ENCODE assay signal across 8 cellular contexts in genomic region chr16:27235055-27235937, GRCh38. TPM values are rescaled to one million over a fixed set of nuclear protein-coding genes. Genes with fewer than 3 reads are reported as not detected.
DNase-seq lines count a peak whose midpoint lies in the region; ATAC-seq and TF ChIP-seq lines count a peak whose summit lies in the region.

No MANE protein-coding gene starts in this region.

- no peaks in the 10 kb centered on the region for H3K27me3 Mint-ChIP-seq in activated T-helper 17 cell treated with anti-CD3 and anti-CD28 coated beads, Interleukin-2, amount 50 U/mL, for 72 hours
- H3K27me3 Mint-ChIP-seq in nephron progenitor cell (ENCODE audit: low read depth, poor library complexity), result peaks cover 8% of the 10 kb centered on the region

- no peaks in the 10 kb centered on the region for H3K9me3 ChIP-seq in fibroblast of lung (ENCODE audit: control insufficient read depth, insufficient read depth, low read depth, low read length)

- ATAC-seq in activated T-helper 17 cell treated with anti-CD3 and anti-CD28 coated beads, Interleukin-2, amount 50 U/mL, for 72 hours (replicated peaks), result peak; percentile 49
- peak; percentile 17 for ATAC-seq in stimulated activated naive CD8-positive, alpha-beta T cell treated with anti-CD3 and anti-CD28 coated beads, Interleukin-15, Interleukin-2, amounts not matched to agents 100 U/mL and 50 U/mL, for 24 hours
- no peak for ATAC-seq in GM21381 (IDR thresholded peaks at IDR 0.05; ENCODE audit: unreplicated experiment)

- peaks cover 71% of the 10 kb centered on the region for H3K36me3 Mint-ChIP-seq in activated T-helper 17 cell treated with anti-CD3 and anti-CD28 coated beads, Interleukin-2, amount 50 U/mL, for 72 hours (ENCODE audit: low read depth)
- H3K36me3 Mint-ChIP-seq in nephron progenitor cell (ENCODE audit: low read depth), result no peaks in the 10 kb centered on the region

- H4K20me1 ChIP-seq in fibroblast of lung (ENCODE audit: control insufficient read depth, extremely low read depth, insufficient read depth, low read length), result no peaks in the 10 kb centered on the region

- peak; percentile 98 for DNase-seq in CMK (ENCODE audit: low read depth)
- DNase-seq in Jurkat, Clone E6-1 (ENCODE audit: low read depth, low spot score), result peak; percentile 98
- DNase-seq in RPMI7951 (ENCODE audit: low read depth), result peak; percentile 90
- DNase-seq in fibroblast of lung (ENCODE audit: low read depth in 2 of 2), result peak; percentile 88 to 93
- DNase-seq in nephron progenitor cell, result peak; percentile 45
- peak; percentile 81 for DNase-seq in stimulated activated naive CD8-positive, alpha-beta T cell treated with anti-CD3 and anti-CD28 coated beads, Interleukin-15, Interleukin-2, amounts not matched to agents 100 U/mL and 50 U/mL, for 24 hours

- no peak overlapping the region for H3K4me2 ChIP-seq in fibroblast of lung (ENCODE audit: extremely low read depth, insufficient read depth, low read length)

- no peaks in the 10 kb centered on the region for H3K9me3 Mint-ChIP-seq in activated T-helper 17 cell treated with anti-CD3 and anti-CD28 coated beads, Interleukin-2, amount 50 U/mL, for 72 hours
- no peaks in the 10 kb centered on the region for H3K9me3 Mint-ChIP-seq in nephron progenitor cell

- H3K4me1 ChIP-seq in fibroblast of lung (ENCODE audit: control insufficient read depth, extremely low read depth, insufficient read depth, low read length), result peaks cover 21% of the 10 kb centered on the region

- TF ChIP-seq CTCF in fibroblast of lung (conservative IDR thresholded peaks at IDR 0.05 in 1 of 2, IDR thresholded peaks at IDR 0.05 in 1 of 2; ENCODE audit: low read depth in 1 of 2, low read length in 2 of 2), result peak; percentile 90 to 91
- peak; percentile 81 for TF ChIP-seq CTCF in nephron progenitor cell (IDR thresholded peaks at IDR 0.05)

- H3K27ac ChIP-seq in fibroblast of lung (ENCODE audit: insufficient read depth, low read length), result peak overlapping the region; percentile 86

- H3K4me3 ChIP-seq in Jurkat, Clone E6-1 (ENCODE audit: low read length), result peak overlapping the region; percentile 33
- no peak overlapping the region for H3K4me3 ChIP-seq in fibroblast of lung (replicated peaks in 1 of 4; ENCODE audit: control extremely low read depth in 1 of 4, insufficient read depth in 1 of 4, low read depth in 3 of 4, low read length in 4 of 4)

- H2AFZ ChIP-seq in fibroblast of lung (ENCODE audit: low read length), result no peak overlapping the region

- no peaks in the 10 kb centered on the region for H3K27me3 ChIP-seq in fibroblast of lung (ENCODE audit: control insufficient read depth, insufficient read depth, low read length)

- peak overlapping the region; percentile 82 for H3K4me3 Mint-ChIP-seq in activated T-helper 17 cell treated with anti-CD3 and anti-CD28 coated beads, Interleukin-2, amount 50 U/mL, for 72 hours
- H3K4me3 Mint-ChIP-seq in nephron progenitor cell, result no peak overlapping the region

- H3K9ac ChIP-seq in fibroblast of lung (ENCODE audit: insufficient read depth, low read length), result peak overlapping the region; percentile 33

- peaks cover 65% of the 10 kb centered on the region for H3K4me1 Mint-ChIP-seq in activated T-helper 17 cell treated with anti-CD3 and anti-CD28 coated beads, Interleukin-2, amount 50 U/mL, for 72 hours
- H3K4me1 Mint-ChIP-seq in nephron progenitor cell, result peaks cover 59% of the 10 kb centered on the region

- H3K79me2 ChIP-seq in fibroblast of lung (ENCODE audit: control insufficient read depth, insufficient read depth, low read length), result no peaks in the 10 kb centered on the region

- peaks cover 12% of the 10 kb centered on the region for H3K36me3 ChIP-seq in fibroblast of lung (ENCODE audit: control insufficient read depth, insufficient read depth, low read length)

- peak overlapping the region; percentile 98 for H3K27ac Mint-ChIP-seq in activated T-helper 17 cell treated with anti-CD3 and anti-CD28 coated beads, Interleukin-2, amount 50 U/mL, for 72 hours
- no peak overlapping the region for H3K27ac Mint-ChIP-seq in nephron progenitor cell

RNA-seq across cellular contexts. Expression of gene KDM8, which starts 32.0 kb away (rescaled TPM):
- 7.9 TPM for polyA plus RNA-seq in Jurkat, Clone E6-1 (2012; ENCODE audit: insufficient read depth, insufficient read length)
- total RNA-seq in RPMI7951 (2014; rRNA removed; shearing (Covaris generic)), result 2.3 and 2.4 TPM in 2 replicates
- total RNA-seq in activated T-helper 17 cell treated with anti-CD3 and anti-CD28 coated beads, Interleukin-2, amount 50 U/mL, for 72 hours, result 1 to 10 TPM; 7.7 to 9.1 TPM
- total RNA-seq in fibroblast of lung, result 1.8 and 3.6 TPM in 2 replicates
- polyA plus RNA-seq in fibroblast of lung, result 2.0 and 2.9 TPM in 2 replicates
- 2.9 and 3.8 TPM in 2 replicates for polyA plus RNA-seq in fibroblast of lung (2012)
- 7.1 and 8.2 TPM in 2 replicates for polyA minus RNA-seq in fibroblast of lung (ENCODE audit: low replicate concordance)

RNA-seq across cellular contexts. Expression of gene NSMCE1, which starts 33.3 kb away (rescaled TPM):
- 152 TPM for polyA plus RNA-seq in Jurkat, Clone E6-1 (2012; ENCODE audit: insufficient read depth, insufficient read length)
- total RNA-seq in RPMI7951 (2014; rRNA removed; shearing (Covaris generic)), result 83.5 and 85.5 TPM in 2 replicates
- total RNA-seq in activated T-helper 17 cell treated with anti-CD3 and anti-CD28 coated beads, Interleukin-2, amount 50 U/mL, for 72 hours, result 10 to 100 TPM; 59.6 to 99.8 TPM
- 124 and 142 TPM in 2 replicates for total RNA-seq in fibroblast of lung
- polyA plus RNA-seq in fibroblast of lung, result 48.8 and 62.3 TPM in 2 replicates
- 99.0 and 130 TPM in 2 replicates for polyA plus RNA-seq in fibroblast of lung (2012)
- polyA minus RNA-seq in fibroblast of lung (ENCODE audit: low replicate concordance), result 141 and 163 TPM in 2 replicates

Comparison
In these comparisons a context has a peak if more than half of its experiments do, and no peak if none do; other contexts are left out.
1. DNase-seq: peak in every context shown above with its lines; median percentile 98 in CMK; 98 in Jurkat, Clone E6-1; 90 in fibroblast of lung; 90 in RPMI7951; 81 in stimulated activated naive CD8-positive, alpha-beta T cell treated with anti-CD3 and anti-CD28 coated beads, Interleukin-15, Interleukin-2, amounts not matched to agents 100 U/mL and 50 U/mL, for 24 hours; 45 in nephron progenitor cell.